32 cellular contexts compared by ENCODE assay signal in the genomic region with DNA sequence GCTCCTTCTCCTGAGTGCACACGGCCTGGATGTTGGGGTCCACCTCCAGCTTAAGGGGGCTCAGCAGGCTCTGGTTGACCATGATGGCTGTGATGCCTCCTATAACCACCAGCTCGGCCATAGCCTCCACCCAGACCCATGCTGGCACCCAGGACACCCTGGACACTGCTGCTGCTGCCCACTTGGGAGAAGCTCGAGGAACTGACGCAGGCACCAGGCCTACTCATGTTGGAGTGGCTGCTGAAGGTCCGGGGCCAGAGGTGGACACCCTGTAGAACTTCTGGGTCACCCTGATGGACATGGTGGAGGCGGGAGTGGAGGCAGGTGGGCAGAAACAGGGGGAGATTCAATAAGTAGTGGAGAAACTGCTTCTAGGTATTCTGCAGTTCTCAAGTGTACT. TPM values are rescaled to one million over a fixed set of nuclear protein-coding genes. Genes with fewer than 3 reads are reported as not detected.
"Had no signal": no experiment of that assay in that cellular context is flagged by ENCODE, and none has a peak within 500 bp of the region (broad histone marks: within the 10 kb centered on the region; RNA-seq: fewer than 3 reads in every experiment).

No MANE protein-coding gene starts in this region.

- FAIRE-seq: kidney had no signal

- ATAC-seq: activated CD4-positive, CD25-positive, alpha-beta regulatory T cell treated with anti-CD3 and anti-CD28 coated beads, Interleukin-2, amount 50 U/mL, for 24 hours; activated T-cell treated with anti-CD3 and anti-CD28 coated beads, Interleukin-2, amount 50 U/mL, for 4 hours; esophagus mucosa; heart left ventricle; left colon; right lobe of liver; T-cell had no signal

- H3K4me3 ChIP-seq: heart left ventricle, right lobe of liver, stomach, thyroid gland, upper lobe of left lung, vagina had no signal

- H3K4me1 ChIP-seq: heart left ventricle, right lobe of liver, stomach, thyroid gland, upper lobe of left lung, vagina had no signal

- DNase-seq: activated CD4-positive, alpha-beta memory T cell treated with anti-CD3 and anti-CD28 coated beads, Interleukin-2, amount 10 ng/mL, durations not matched to agents 7 days and 5 days; activated CD4-positive, alpha-beta T cell treated with anti-CD3 and anti-CD28 coated beads, Interleukin-2, amount 10 ng/mL, durations not matched to agents 7 days and 5 days; activated CD8-positive, alpha-beta memory T cell treated with anti-CD3 and anti-CD28 coated beads, Interleukin-2, amount 50 U/mL, for 48 hours; activated naive CD4-positive, alpha-beta T cell treated with Interleukin-2 at 50 U/mL for 16 hours; activated T-cell treated with anti-CD3 and anti-CD28 coated beads, Interleukin-2, amount 50 U/mL, for 4 hours; amniotic stem cell; endodermal cell; foreskin fibroblast; heart left ventricle; hypothalamus; immature natural killer cell; kidney; left colon; midbrain; right lobe of liver; stimulated activated CD4-positive, alpha-beta T cell treated with anti-CD3 and anti-CD28 coated beads, Interleukin-2, amount 100 ng/mL, for 48 hours; stomach; T-cell; thyroid gland had no signal

- H3K4me3 Mint-ChIP-seq: activated CD4-positive, alpha-beta memory T cell treated with anti-CD3 and anti-CD28 coated beads, Interleukin-2, amount 10 ng/mL, durations not matched to agents 7 days and 5 days; activated CD4-positive, alpha-beta T cell treated with anti-CD3 and anti-CD28 coated beads, Interleukin-2, amount 10 ng/mL, durations not matched to agents 7 days and 5 days; activated T-cell treated with anti-CD3 and anti-CD28 coated beads, Interleukin-2, amount 50 U/mL, for 4 hours; dendritic cell treated with granulocyte-macrophage colony-stimulating factor and Interleukin-4, amounts not matched to agents 40 ng/mL and 50 ng/mL, for 4 days; endodermal cell; immature natural killer cell; nephron; T-cell had no signal

- H3K9me3 ChIP-seq: neutrophil, thyroid gland, vagina had no signal

- H3K27ac Mint-ChIP-seq: activated CD4-positive, alpha-beta memory T cell treated with anti-CD3 and anti-CD28 coated beads, Interleukin-2, amount 10 ng/mL, durations not matched to agents 7 days and 5 days; activated CD4-positive, alpha-beta T cell treated with anti-CD3 and anti-CD28 coated beads, Interleukin-2, amount 10 ng/mL, durations not matched to agents 7 days and 5 days; dendritic cell treated with granulocyte-macrophage colony-stimulating factor and Interleukin-4, amounts not matched to agents 40 ng/mL and 50 ng/mL, for 4 days; endodermal cell; nephron had no signal

- H3K36me3 ChIP-seq: heart left ventricle, neutrophil, right lobe of liver, stomach, thyroid gland, upper lobe of left lung, vagina had no signal

- H3K27ac ChIP-seq: heart left ventricle, neutrophil, right lobe of liver, stomach, thyroid gland, upper lobe of left lung, vagina, VCaP had no signal

- H3K4me1 Mint-ChIP-seq: endodermal cell, nephron had no signal

- H3K27me3 ChIP-seq: right lobe of liver, thyroid gland, upper lobe of left lung, vagina had no signal

- H3K27me3 Mint-ChIP-seq: activated CD4-positive, alpha-beta memory T cell treated with anti-CD3 and anti-CD28 coated beads, Interleukin-2, amount 10 ng/mL, durations not matched to agents 7 days and 5 days; activated CD4-positive, alpha-beta T cell treated with anti-CD3 and anti-CD28 coated beads, Interleukin-2, amount 10 ng/mL, durations not matched to agents 7 days and 5 days; T-cell had no signal

RNA-seq across cellular contexts. Expression of a gene that starts 28.0 kb away (rescaled TPM):
- total RNA-seq: osteocyte had no signal

RNA-seq across cellular contexts. Expression of a gene that starts 31.9 kb away (rescaled TPM):
- total RNA-seq: activated CD4-positive, alpha-beta memory T cell treated with anti-CD3 and anti-CD28 coated beads, Interleukin-2, amount 10 ng/mL, durations not matched to agents 7 days and 5 days; activated CD4-positive, alpha-beta T cell treated with anti-CD3 and anti-CD28 coated beads, Interleukin-2, amount 10 ng/mL, durations not matched to agents 7 days and 5 days; endodermal cell; esophagus mucosa; heart left ventricle; kidney; left colon; liver; osteocyte; posterior vena cava; renal cortical epithelial cell; right lobe of liver; skeletal muscle tissue; stomach; upper lobe of left lung; vagina had no signal
- polyA plus RNA-seq: heart left ventricle, immature natural killer cell, liver, stomach had no signal
